ENCODE assay signal across 7 cellular contexts in genomic region chr18:712401-713134, GRCh38.
DNase-seq lines count a peak whose midpoint lies in the region; ATAC-seq and TF ChIP-seq lines count a peak whose summit lies in the region.

Gene ENOSF1 (minus strand): TSS chr18:712630. CDS start chr18:712587, 43 bp downstream.

- peak; percentile 69 for TF ChIP-seq POLR2A in GM15510 (IDR thresholded peaks at IDR 0.05; ENCODE audit: borderline replicate concordance, extremely low read depth, insufficient read length)

- peak; percentile 87 for ATAC-seq in HG02642 (IDR thresholded peaks at IDR 0.05; ENCODE audit: poor library complexity, unreplicated experiment)

- DNase-seq in NCI-H146 treated with DMSO at 0.1 percent for 48 hours (lab: John Stamatoyannopoulos, UW; ENCODE audit: unreplicated experiment) (peak; percentile 87), iris pigment epithelial cell (ENCODE audit: low read depth) (peak; percentile 84)
- DNase-seq in activated CD4-positive, CD25-positive, alpha-beta regulatory T cell (lab: John Stamatoyannopoulos, UW): peak; percentile 48 to 65 (median 62)
- DNase-seq in central memory CD4-positive, alpha-beta T cell: peak; percentile 76
- peak; percentile 84 for DNase-seq in stimulated activated CD4-positive, alpha-beta T cell treated with anti-CD3 and anti-CD28 coated beads, Interleukin-12 subunit alpha, Interleukin-12 subunit beta, amount 100 ng/mL, for 4 hours

Comparison
In these comparisons a context has a peak if more than half of its experiments do, and no peak if none do; other contexts are left out.
1. Peak in every context shown above with its lines: DNase-seq and ATAC-seq.